In genomic region chr11:1521382-1522080, GRCh38 we compare ENCODE assay signal across 12 cellular contexts. TPM values are rescaled to one million over a fixed set of nuclear protein-coding genes. Genes with fewer than 3 reads are reported as not detected.
DNase-seq lines count a peak whose midpoint lies in the region; ATAC-seq, FAIRE-seq and TF ChIP-seq lines count a peak whose summit lies in the region.
"Had no signal": no experiment of that assay in that cellular context is flagged by ENCODE, and none has a peak within 500 bp of the region (broad histone marks: within the 10 kb centered on the region; RNA-seq: fewer than 3 reads in every experiment).

No MANE protein-coding gene starts in this region.

- no TSS peak for BruUV-seq in GM12878 (replicated peaks; lab: Mats Ljungman, UMichigan)

- in situ Hi-C loops in GM12878 (cut with MboI), result no loop called here

- TF ChIP-seq EP300 in GM12878 (IDR thresholded peaks at IDR 0.05; ENCODE audit: borderline replicate concordance in 1 of 2, control insufficient read depth in 1 of 2, low read depth in 2 of 2, low read length in 2 of 2), result peak in 1 of 2 experiments; percentile 64; a peak in 2 of 4 replicates

- peak; percentile 50 for TF ChIP-seq POLR2A in GM12878 (IDR thresholded peaks at IDR 0.05; ENCODE audit: low read depth, low read length)

- peak overlapping the region; percentile 67 for H3K9ac ChIP-seq in GM12878 (ENCODE audit: control insufficient read depth, insufficient read depth, low read length)

- H2AFZ ChIP-seq in GM12878 (ENCODE audit: control insufficient read depth, low read depth, low read length), result peak overlapping the region; percentile 69

- FAIRE-seq in GM12878 (lab: Jason Lieb, UNC), result peak; percentile 97

- CTCF ChIA-PET in GM12878 (lab: Yijun Ruan, JAX), result interaction anchor here (0.7 to 2.0 kb wide), 6 partner anchors 16 to 329 kb away, joined by 3 to 9 read pairs (median 3); partner anchors contain the start of gene DUSP8

- H4K20me1 ChIP-seq in GM12878 (ENCODE audit: control insufficient read depth, insufficient read depth), result no peaks in the 10 kb centered on the region

- intact Hi-C loops in GM12878 (cut with micrococcal nuclease; ENCODE audit: unreplicated experiment), result no loop called here

- DNase-seq in GM12878 (ENCODE audit: low read depth, low spot score) (peak; percentile 76), MG63 (no peak), NCI-H526 (lab: John Stamatoyannopoulos, UW) (no peak), NCI-H774 (lab: John Stamatoyannopoulos, UW) (no peak), NCI-H1048 (lab: John Stamatoyannopoulos, UW) (no peak)
- DNase-seq: effector CD4-positive, alpha-beta T cell; EL; RPMI8226 had no signal

- POLR2A ChIA-PET in GM12878 (lab: Charles Lee), result interaction anchor here (0.5 to 1.8 kb wide), 3 partner anchors 14 to 683 kb away, joined by 3 to 6 read pairs (median 3); no protein-coding TSS in a partner anchor

- H3K4me2 ChIP-seq in GM12878 (ENCODE audit: control insufficient read depth, insufficient read depth), result peak overlapping the region; percentile 67

- H3K4me3 ChIP-seq in GM12878, result peak overlapping the region; percentile 48; the same call in 1 of the 2 replicates
- no peak overlapping the region for H3K4me3 ChIP-seq in MG63
- H3K4me3 ChIP-seq: prostate gland had no signal

- WGBS in GM12878 (ENCODE audit: insufficient coverage, insufficient replicate concordance, low lambda C conversion rate, missing lambda C conversion rate), result 11% methylated on average over 21 of the region's 21 CpGs

- peak overlapping the region; percentile 62 for H3K27ac ChIP-seq in GM12878 (ENCODE audit: control insufficient read depth, insufficient read depth)
- H3K27ac ChIP-seq: prostate gland had no signal

- peaks cover 10% of the 10 kb centered on the region for H3K4me1 ChIP-seq in GM12878 (ENCODE audit: control insufficient read depth, insufficient read depth, low read length)
- H3K4me1 ChIP-seq: prostate gland had no signal

- SMC1A ChIA-PET in GM12878 (lab: Charles Lee; ENCODE audit: uncharacterized antibody, unreplicated experiment), result interaction anchor here (1.2 to 1.8 kb wide), 2 partner anchors 53 to 55 kb away, joined by 3 to 8 read pairs; no protein-coding TSS in a partner anchor

- TF ChIP-seq CTCF in GM12878 (IDR thresholded peaks at IDR 0.05 in 2 of 3, conservative IDR thresholded peaks at IDR 0.05 in 1 of 3; ENCODE audit: control insufficient read depth in 2 of 3, extremely low read depth in 1 of 3, insufficient read depth in 1 of 3, low read depth in 3 of 3, low read length in 3 of 3), result no peak

- RAD21 ChIA-PET in GM12878 (lab: Charles Lee; ENCODE audit: unreplicated experiment), result interaction anchor here (2.1 kb wide), 1 partner anchor 53 kb away, joined by 11 read pairs; no protein-coding TSS in a partner anchor

- H3K9me3 ChIP-seq in GM12878 (replicated peaks; ENCODE audit: control insufficient read depth, insufficient read depth, low read length) (no peaks in the 10 kb centered on the region), MG63 (no peaks in the 10 kb centered on the region)
- H3K9me3 ChIP-seq: prostate gland had no signal

- H3K36me3 ChIP-seq in GM12878 (ENCODE audit: control insufficient read depth in 2 of 2, insufficient read depth in 2 of 2, low read length in 1 of 2) (peaks cover 0 to 1% of the 10 kb centered on the region in 2 experiments; a peak in 1 of 4 replicates), MG63 (no peaks in the 10 kb centered on the region)
- H3K36me3 ChIP-seq: prostate gland had no signal

- no peak for TF ChIP-seq RAD21 in GM12878 (IDR thresholded peaks at IDR 0.05; ENCODE audit: insufficient read depth, low read depth, low read length)

- H3K79me2 ChIP-seq in GM12878 (ENCODE audit: control insufficient read depth, insufficient read depth, low read length), result peaks cover 4% of the 10 kb centered on the region

- H3K27me3 ChIP-seq in GM12878 (replicated peaks in 1 of 2; ENCODE audit: control insufficient read depth in 2 of 2, insufficient read depth in 2 of 2, low read length in 1 of 2) (no peaks in the 10 kb centered on the region), MG63 (no peaks in the 10 kb centered on the region)

- ATAC-seq in GM18502 (IDR thresholded peaks at IDR 0.05; ENCODE audit: poor library complexity, unreplicated experiment), result peak; percentile 91
- peak; percentile 78 for ATAC-seq in GM19455 (IDR thresholded peaks at IDR 0.05; ENCODE audit: unreplicated experiment)
- peak; percentile 65 for ATAC-seq in HG03064 (IDR thresholded peaks at IDR 0.05; ENCODE audit: low read depth, unreplicated experiment)
- ATAC-seq in GM12878, result peak; percentile 97

TF ChIP-seq in GM12878, 131 proteins besides CTCF, POLR2A, EP300 and RAD21 (continues in another document):
- peak; percentile 58 for TF ChIP-seq POLR2AphosphoS5 (IDR thresholded peaks at IDR 0.05; ENCODE audit: low read length)
- no peak for TF ChIP-seq PML (IDR thresholded peaks at IDR 0.05; ENCODE audit: low read length)
- TF ChIP-seq ATF3 (IDR thresholded peaks at IDR 0.05; ENCODE audit: borderline replicate concordance, extremely low read depth, low read depth, low read length), result 0 out of 2 replicates have a peak, but pooled peaks have one; percentile 39
- TF ChIP-seq NRF1 (conservative IDR thresholded peaks at IDR 0.05; ENCODE audit: low read depth, low read length), result no peak
- TF ChIP-seq ELK1 (IDR thresholded peaks at IDR 0.05; ENCODE audit: low read depth, low read length), result no peak
- no peak for TF ChIP-seq SUPT20H (IDR thresholded peaks at IDR 0.05; ENCODE audit: borderline replicate concordance, control insufficient read depth, low read depth, low read length)
- no peak for TF ChIP-seq IRF4 (IDR thresholded peaks at IDR 0.05; ENCODE audit: low read depth, low read length)

RNA-seq across cellular contexts. Expression of gene MOB2, which starts 35.0 kb away (rescaled TPM):
- total RNA-seq in GM12878 (2013; cell fraction: nucleolus; rRNA removed), result 18.9 and 20.5 TPM in 2 replicates
- total RNA-seq in GM12878 (2014; rRNA removed), result 12.2 and 12.9 TPM in 2 replicates
- total RNA-seq in GM12878 (2014; rRNA removed; fragmentation: Illumina TruSeq; extraction: Trizol), result 13.5 and 13.9 TPM in 2 replicates
- 15.1 and 17.3 TPM in 2 replicates for total RNA-seq in GM12878 (2021)
- 5.9 TPM for polyA plus RNA-seq in GM12878 (2011; ENCODE audit: low read depth)
- 21.8 and 34.6 TPM in 2 replicates for polyA plus RNA-seq in GM12878 (2011; rRNA removed)
- 50.0 and 55.6 TPM in 2 replicates for polyA plus RNA-seq in GM12878 (2011; cell fraction: cytosol; rRNA removed)
- 52.1 and 59.3 TPM in 2 replicates for polyA plus RNA-seq in GM12878 (2011; cell fraction: nucleus; rRNA removed)
- 20.1 and 22.8 TPM in 2 replicates for polyA plus RNA-seq in GM12878 (2012)
- polyA plus RNA-seq in GM12878 (2014; fragmentation: Illumina TruSeq; extraction: Trizol), result 12.6 and 21.1 TPM in 2 replicates
- under 1 TPM; 0.10 to 0.49 TPM for polyA plus RNA-seq in GM12878 (2014; fragmentation: Nextera tagmentation; extraction: Ambion mirVana)
- polyA plus RNA-seq in GM12878 (2014; rRNA removed), result 19.1 and 21.9 TPM in 2 replicates
- 10 to 100 TPM; 15.8 to 17.6 TPM for polyA plus RNA-seq in GM12878 (2016; fragmentation: Nextera tagmentation; extraction: Ambion mirVana)
- polyA minus RNA-seq in GM12878 (2011; rRNA and poly(A)+ RNA removed), result 30.4 and 31.2 TPM in 2 replicates
- polyA minus RNA-seq in GM12878 (2011; cell fraction: cytosol; rRNA and poly(A)+ RNA removed), result 8.6 and 9.0 TPM in 2 replicates
- 11.4 and 19.9 TPM in 2 replicates for polyA minus RNA-seq in GM12878 (2011; cell fraction: nucleus; rRNA and poly(A)+ RNA removed)
- total RNA-seq in MG63 (2014; rRNA removed; shearing (Covaris generic); ENCODE audit: low replicate concordance), result 25.4 and 34.2 TPM in 2 replicates

RNA-seq across cellular contexts. Expression of gene DUSP8, which starts 50.5 kb away (rescaled TPM):
- 0.17 and 0.58 TPM in 2 replicates for total RNA-seq in GM12878 (2013; cell fraction: nucleolus; rRNA removed)
- total RNA-seq in GM12878 (2014; rRNA removed), result not detected in 2 replicates
- total RNA-seq in GM12878 (2014; rRNA removed; fragmentation: Illumina TruSeq; extraction: Trizol), result not detected in 2 replicates
- 0.21 and 0.38 TPM in 2 replicates for total RNA-seq in GM12878 (2021)
- 0.30 TPM for polyA plus RNA-seq in GM12878 (2011; ENCODE audit: low read depth)
- 0.26 and 1.7 TPM in 2 replicates for polyA plus RNA-seq in GM12878 (2011; rRNA removed)
- 1.1 and 1.7 TPM in 2 replicates for polyA plus RNA-seq in GM12878 (2011; cell fraction: cytosol; rRNA removed)
- polyA plus RNA-seq in GM12878 (2011; cell fraction: nucleus; rRNA removed), result 2.1 and 3.6 TPM in 2 replicates
- 1.00 and 1.8 TPM in 2 replicates for polyA plus RNA-seq in GM12878 (2012)
- polyA plus RNA-seq in GM12878 (2014; fragmentation: Illumina TruSeq; extraction: Trizol), result 0.04 TPM in 1 of 2 replicates, not detected in the other
- polyA plus RNA-seq in GM12878 (2014; fragmentation: Nextera tagmentation; extraction: Ambion mirVana), result not detected
- polyA plus RNA-seq in GM12878 (2014; rRNA removed), result 0.09 and 0.14 TPM in 2 replicates
- polyA plus RNA-seq in GM12878 (2016; fragmentation: Nextera tagmentation; extraction: Ambion mirVana), result not detected
- 0.21 and 0.51 TPM in 2 replicates for polyA minus RNA-seq in GM12878 (2011; rRNA and poly(A)+ RNA removed)
- polyA minus RNA-seq in GM12878 (2011; cell fraction: cytosol; rRNA and poly(A)+ RNA removed), result 0.27 TPM in 1 of 2 replicates, not detected in the other
- 0.36 and 0.38 TPM in 2 replicates for polyA minus RNA-seq in GM12878 (2011; cell fraction: nucleus; rRNA and poly(A)+ RNA removed)
- total RNA-seq in MG63 (2014; rRNA removed; shearing (Covaris generic); ENCODE audit: low replicate concordance), result 1.1 and 4.5 TPM in 2 replicates
